Comparison of ENCODE assay signal across 9 cellular contexts in the genomic region with DNA sequence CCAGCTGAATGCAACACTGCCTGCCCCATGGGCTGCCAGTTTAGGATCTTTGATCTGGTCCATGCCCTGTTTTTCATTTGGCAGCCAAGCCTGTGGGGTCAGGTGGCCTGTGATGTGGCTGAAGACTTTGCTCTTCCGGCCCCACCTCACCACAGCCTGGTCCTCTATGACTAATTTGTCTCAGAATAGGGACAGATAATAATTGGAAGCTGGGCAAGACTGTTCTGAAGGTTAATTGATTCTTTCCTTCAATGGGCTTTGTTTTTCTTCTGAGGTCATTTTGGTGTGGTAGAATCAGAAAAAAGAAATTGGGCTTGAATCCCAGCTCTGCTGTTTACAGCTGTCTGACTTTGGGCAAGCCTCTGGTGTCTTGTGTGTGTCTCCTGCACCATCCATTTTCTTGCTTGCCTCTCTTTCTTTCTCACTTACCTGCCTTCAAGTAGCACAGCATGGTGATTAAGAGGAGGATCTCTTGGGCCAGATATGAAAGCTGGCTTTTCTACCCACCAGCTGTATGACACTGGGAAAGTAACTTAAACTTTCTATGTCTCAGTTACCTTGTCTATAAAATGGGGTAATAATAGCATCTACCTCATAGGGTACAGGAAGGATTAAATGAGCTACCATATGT. TPM values are rescaled to one million over a fixed set of nuclear protein-coding genes. Genes with fewer than 3 reads are reported as not detected.
DNase-seq lines count a peak whose midpoint lies in the region; ATAC-seq and TF ChIP-seq lines count a peak whose summit lies in the region.
"Had no signal": no experiment of that assay in that cellular context is flagged by ENCODE, and none has a peak within 500 bp of the region (broad histone marks: within the 10 kb centered on the region; RNA-seq: fewer than 3 reads in every experiment).

No MANE protein-coding gene starts in this region.

- peaks cover 37% of the 10 kb centered on the region for H3K4me1 ChIP-seq in mucosa of descending colon (ENCODE audit: low read depth)
- H3K4me1 ChIP-seq: parathyroid adenoma had no signal

- H3K36me3 ChIP-seq in mucosa of descending colon (ENCODE audit: low read depth), result no peaks in the 10 kb centered on the region

- TF ChIP-seq CTCF in mucosa of descending colon (IDR thresholded peaks at IDR 0.05), result no peak

- H3K27ac ChIP-seq in angular gyrus (ENCODE audit: low read depth, low read length), result peak overlapping the region; percentile 71
- H3K27ac ChIP-seq: parathyroid adenoma had no signal

- intact Hi-C loops in mucosa of descending colon (cut with DNase I, micrococcal nuclease), result no loop called here

- no peak overlapping the region for H3K4me3 ChIP-seq in mucosa of descending colon

- DNase-seq in A172 (ENCODE audit: low spot score), result peak; percentile 67
- DNase-seq in mucosa of descending colon, result peak; percentile 73 to 78 (median 73)
- DNase-seq in activated effector memory CD4-positive, alpha-beta T cell treated with anti-CD3 and anti-CD28 coated beads, Interleukin-2, amount 50 U/mL, for 16 hours, result no peak
- no peak for DNase-seq in NAMALWA (ENCODE audit: low spot score)
- DNase-seq in SHP77 treated with DMSO at 0.1 percent for 48 hours (lab: John Stamatoyannopoulos, UW), result no peak

- peak; percentile 91 for ATAC-seq in GM18909 (IDR thresholded peaks at IDR 0.05; ENCODE audit: poor library complexity, unreplicated experiment)
- peak; percentile 64 for ATAC-seq in HG03097 (IDR thresholded peaks at IDR 0.05; ENCODE audit: low FRiP score, unreplicated experiment)
- ATAC-seq in mucosa of descending colon, result peak; percentile 89

- no peaks in the 10 kb centered on the region for H3K9me3 ChIP-seq in mucosa of descending colon

RNA-seq across cellular contexts. Expression of a gene that starts 24.2 kb away (rescaled TPM):
- 25.7 and 36.6 TPM in 2 replicates for total RNA-seq in A172 (2014; rRNA removed; shearing (Covaris generic))
- total RNA-seq in mucosa of descending colon, result 100 to 1,000 TPM in 1 of 3 donors, 10 to 100 TPM in 2; 82.2 to 156 (median 92.7) TPM

Comparison
In these comparisons a context has a peak if more than half of its experiments do, and no peak if none do; other contexts are left out.
1. DNase-seq: peak in A172 (single experiment) and mucosa of descending colon (3 of 3); none in activated effector memory CD4-positive, alpha-beta T cell treated with anti-CD3 and anti-CD28 coated beads, Interleukin-2, amount 50 U/mL, for 16 hours (single experiment), NAMALWA (single experiment) and SHP77 treated with DMSO at 0.1 percent for 48 hours (single experiment).
2. Peak in every context shown above with its lines, with median percentiles within 50 percentile points of each other: ATAC-seq.